ENCODE assay signal across 8 cellular contexts in the genomic region with DNA sequence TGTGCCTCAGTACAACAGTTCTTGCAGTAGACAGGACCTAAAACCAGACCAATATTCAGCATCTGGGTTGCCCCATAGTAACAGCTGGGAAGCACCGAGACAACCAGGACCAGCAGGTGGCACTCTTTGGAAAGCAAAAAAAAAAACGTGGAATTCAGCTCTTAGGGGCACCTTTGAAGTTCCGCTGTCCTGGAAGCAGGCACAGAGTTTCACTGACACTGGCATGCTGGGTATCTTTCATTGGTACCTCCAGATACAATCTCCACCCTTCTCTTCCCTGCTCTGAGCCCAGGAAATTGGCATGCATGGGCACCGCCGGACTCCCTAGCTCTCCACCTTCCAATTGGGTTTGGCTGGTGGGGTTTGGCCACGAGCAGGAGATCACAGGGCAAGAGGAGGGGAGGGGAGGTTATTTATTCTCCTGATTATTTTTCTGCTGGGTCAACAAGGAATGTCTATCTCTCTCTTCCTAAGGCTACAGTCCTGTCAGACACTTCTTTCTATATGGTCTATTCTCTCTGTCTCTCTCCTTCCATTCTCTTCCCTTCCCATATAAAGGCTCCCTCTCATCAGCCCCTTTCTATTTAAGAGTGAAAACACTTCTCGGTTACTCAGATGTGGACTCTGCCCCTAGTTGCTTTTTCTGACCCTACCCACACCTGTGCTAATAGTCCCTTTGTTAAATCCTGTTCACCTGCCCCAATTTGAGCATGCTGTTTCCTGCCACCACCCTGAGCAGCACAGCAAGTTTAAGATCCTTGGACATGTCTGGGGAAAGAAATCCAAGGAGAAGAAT. TPM values are rescaled to one million over a fixed set of nuclear protein-coding genes. Genes with fewer than 3 reads are reported as not detected.
A peak's percentile ranks its signal among the peaks of the same experiment; 100 is the strongest.
DNase-seq lines count a peak whose midpoint lies in the region; ATAC-seq and TF ChIP-seq lines count a peak whose summit lies in the region.

No MANE protein-coding gene starts in this region.

- 17 to 21% (median 20%) methylated on average over 7 of the region's 7 CpGs for WGBS in heart left ventricle, 4 donors

- H3K9me2 ChIP-seq in DOHH2 (replicated peaks; ENCODE audit: control insufficient read depth, low read length) (no peaks in the 10 kb centered on the region), PC-9 (ENCODE audit: insufficient read depth) (no peaks in the 10 kb centered on the region)

- intact Hi-C loops in PC-9 (cut with micrococcal nuclease; ENCODE audit: unreplicated experiment): loop anchor here (5.0 kb wide), 1 partner anchor 301 kb away; the partner anchor contains the start of gene KIF27
- intact Hi-C loops in heart left ventricle (cut with DNase I): loop anchor here (1.0 to 10.0 kb wide), 9 partner anchors 28 to 304 kb away; partner anchors contain the start of genes UBQLN1 (in 3 of the 10) and KIF27 (in 1 of the 10)

- H3K27me3 Mint-ChIP-seq in activated naive CD4-positive, alpha-beta T cell treated with anti-CD3 and anti-CD28 coated beads, Interleukin-2, amount 10 ng/mL, durations not matched to agents 7 days and 5 days: peaks cover 7% of the 10 kb centered on the region

- peaks cover 4% of the 10 kb centered on the region; the same call in 1 of the 2 replicates for H3K36me3 ChIP-seq in DOHH2 (ENCODE audit: control insufficient read depth, low read length)
- no peaks in the 10 kb centered on the region for H3K36me3 ChIP-seq in PC-9 (ENCODE audit: low read depth)
- no peaks in the 10 kb centered on the region for H3K36me3 ChIP-seq in heart left ventricle

- peak overlapping the region; percentile 14 for H3K4me3 Mint-ChIP-seq in activated naive CD4-positive, alpha-beta T cell treated with anti-CD3 and anti-CD28 coated beads, Interleukin-2, amount 10 ng/mL, durations not matched to agents 7 days and 5 days

- no peaks in the 10 kb centered on the region for H4K20me1 ChIP-seq in DOHH2 (ENCODE audit: control insufficient read depth, insufficient read depth, low read depth, low read length)
- no peaks in the 10 kb centered on the region for H4K20me1 ChIP-seq in PC-9 (ENCODE audit: insufficient read depth)

- H2AFZ ChIP-seq in PC-9: no peak overlapping the region; the same call in 1 of the 2 replicates

- no TSS peak for BruUV-seq in PC-9 (replicated peaks; lab: Mats Ljungman, UMichigan)

- peaks cover 5% of the 10 kb centered on the region for H3K36me3 Mint-ChIP-seq in activated naive CD4-positive, alpha-beta T cell treated with anti-CD3 and anti-CD28 coated beads, Interleukin-2, amount 10 ng/mL, durations not matched to agents 7 days and 5 days

- H3F3A ChIP-seq in DOHH2 (ENCODE audit: control insufficient read depth, insufficient read depth) (no peaks in the 10 kb centered on the region), PC-9 (ENCODE audit: insufficient read depth, low read depth) (peaks cover 15% of the 10 kb centered on the region)

- POLR2A ChIA-PET in PC-9 (lab: Charles Lee; ENCODE audit: unreplicated experiment): no interaction called here

- H3K4me1 Mint-ChIP-seq in activated naive CD4-positive, alpha-beta T cell treated with anti-CD3 and anti-CD28 coated beads, Interleukin-2, amount 10 ng/mL, durations not matched to agents 7 days and 5 days: peaks cover 28% of the 10 kb centered on the region

- H3K27ac ChIP-seq in DOHH2 (ENCODE audit: low read depth, low read length) (no peak overlapping the region), PC-9 (no peak overlapping the region), heart left ventricle (no peak overlapping the region)

- CTCF ChIA-PET in PC-9 (lab: Charles Lee): interaction anchor here (0.6 to 1.2 kb wide), 4 partner anchors 43 to 854 kb away, joined by 4 to 7 read pairs (median 6); no protein-coding TSS in a partner anchor
- CTCF ChIA-PET in activated naive CD4-positive, alpha-beta T cell treated with anti-CD3 and anti-CD28 coated beads, Interleukin-2, amount 10 ng/mL, durations not matched to agents 7 days and 5 days (lab: Charles Lee): interaction anchor here (0.7 to 2.4 kb wide), 15 partner anchors 11 to 303 kb away, joined by 3 to 40 read pairs (median 4); no protein-coding TSS in a partner anchor

- ATAC-seq in heart left ventricle (peak in 3 of 4 donors; percentile 21 to 50 (median 33)), HG03571 (IDR thresholded peaks at IDR 0.05; ENCODE audit: unreplicated experiment) (no peak)

- no peak for TF ChIP-seq POLR2A in heart left ventricle (IDR thresholded peaks at IDR 0.05)

- peak overlapping the region; percentile 22 for H3K4me2 ChIP-seq in DOHH2 (ENCODE audit: low read length)
- H3K4me2 ChIP-seq in PC-9: no peak overlapping the region

- peaks cover 7% of the 10 kb centered on the region; the same call in 1 of the 2 replicates for H3K27me3 ChIP-seq in DOHH2 (ENCODE audit: control insufficient read depth, low read length)
- no peaks in the 10 kb centered on the region for H3K27me3 ChIP-seq in PC-9 (ENCODE audit: insufficient read depth, low read depth)
- H3K27me3 ChIP-seq in heart left ventricle: peaks cover 0 to 4% (median 0%) of the 10 kb centered on the region in 9 donors

- peaks cover 27% of the 10 kb centered on the region for H3K4me1 ChIP-seq in DOHH2 (ENCODE audit: control insufficient read depth, low read length)
- peaks cover 9% of the 10 kb centered on the region for H3K4me1 ChIP-seq in PC-9 (replicated peaks; ENCODE audit: insufficient read depth)
- H3K4me1 ChIP-seq in heart left ventricle: peaks cover 0 to 17% (median 7%) of the 10 kb centered on the region in 12 donors

- H3K4me3 ChIP-seq in DOHH2 (ENCODE audit: low read length) (no peak overlapping the region), PC-9 (no peak overlapping the region), heart left ventricle (peak overlapping the region in 1 of 12 donors; percentile 6)

- no peak overlapping the region for H3K27ac Mint-ChIP-seq in activated naive CD4-positive, alpha-beta T cell treated with anti-CD3 and anti-CD28 coated beads, Interleukin-2, amount 10 ng/mL, durations not matched to agents 7 days and 5 days

- H3K79me2 ChIP-seq in DOHH2 (ENCODE audit: control insufficient read depth, low read length) (peaks cover 14% of the 10 kb centered on the region), PC-9 (ENCODE audit: low read depth) (no peaks in the 10 kb centered on the region)

- TF ChIP-seq CTCF in DOHH2 (IDR thresholded peaks at IDR 0.05; ENCODE audit: low read depth, low read length, poor library complexity, severe bottlenecking) (peak; percentile 71), PC-9 (conservative IDR thresholded peaks at IDR 0.05) (peak; percentile 67), heart left ventricle (IDR thresholded peaks at IDR 0.05) (peak; percentile 51 to 79 (median 63))

- no peaks in the 10 kb centered on the region for H3K9me3 Mint-ChIP-seq in activated naive CD4-positive, alpha-beta T cell treated with anti-CD3 and anti-CD28 coated beads, Interleukin-2, amount 10 ng/mL, durations not matched to agents 7 days and 5 days

- H3K9me3 ChIP-seq in DOHH2 (ENCODE audit: control insufficient read depth, insufficient read depth, low read length): no peaks in the 10 kb centered on the region
- H3K9me3 ChIP-seq in PC-9 (ENCODE audit: insufficient read depth, low read depth): no peaks in the 10 kb centered on the region
- no peaks in the 10 kb centered on the region for H3K9me3 ChIP-seq in heart left ventricle

- peak; percentile 67 for DNase-seq in HT1080 (ENCODE audit: low read depth)
- peak in 1 of 2 experiments; percentile 33 for DNase-seq in PC-9
- peak; percentile 55 for DNase-seq in activated naive CD4-positive, alpha-beta T cell treated with anti-CD3 and anti-CD28 coated beads, Interleukin-2, amount 10 ng/mL, durations not matched to agents 7 days and 5 days
- peak in 2 of 5 donors; percentile 18 to 27 for DNase-seq in heart left ventricle
- peak; percentile 58 for DNase-seq in renal cortical epithelial cell (ENCODE audit: low read depth)
- no peak for DNase-seq in effector CD8-positive, alpha-beta T cell (lab: John Stamatoyannopoulos, UW)

RNA-seq across cellular contexts. Expression of gene IDNK, which starts 1.9 kb away (rescaled TPM):
- 2.2 and 2.4 TPM in 2 replicates for total RNA-seq in HT1080 (2014; rRNA removed; shearing (Covaris generic))
- 2.9 and 3.8 TPM in 2 replicates for polyA plus RNA-seq in HT1080 (2015; cell fraction: cytosol; rRNA removed)
- 6.0 and 7.2 TPM in 2 replicates for polyA plus RNA-seq in HT1080 (2015; cell fraction: nucleus; rRNA removed)
- total RNA-seq in PC-9 (2021) (1.7 and 4.6 TPM in 2 replicates), heart left ventricle (1 to 10 TPM in 8 of 9 donors, under 1 TPM in 1; 0.69 to 6.9 (median 5.0) TPM), renal cortical epithelial cell (4.6 and 11.5 TPM in 2 replicates)
- 1 to 10 TPM; 2.6 to 4.2 TPM for polyA plus RNA-seq in heart left ventricle
